Comparison of ENCODE assay signal across 25 cellular contexts in genomic region chr4:17094811-17095210, GRCh38.
DNase-seq lines count a peak whose midpoint lies in the region; ATAC-seq and TF ChIP-seq lines count a peak whose summit lies in the region.
"Had no signal": no experiment of that assay in that cellular context is flagged by ENCODE, and none has a peak within 500 bp of the region (broad histone marks: within the 10 kb centered on the region; RNA-seq: fewer than 3 reads in every experiment).

No MANE protein-coding gene starts in this region.

- TF ChIP-seq CTCF in brain (conservative IDR thresholded peaks at IDR 0.05), result no peak
- TF ChIP-seq CTCF in hepatocyte (IDR thresholded peaks at IDR 0.05; ENCODE audit: poor library complexity), result no peak
- TF ChIP-seq CTCF in smooth muscle cell (IDR thresholded peaks at IDR 0.05; ENCODE audit: borderline replicate concordance, insufficient read depth, poor library complexity, severe bottlenecking), result no peak

- H3K27me3 ChIP-seq in MG63, result no peaks in the 10 kb centered on the region
- H3K27me3 ChIP-seq in hepatocyte, result no peaks in the 10 kb centered on the region
- H3K27me3 ChIP-seq in smooth muscle cell (ENCODE audit: low read depth), result no peaks in the 10 kb centered on the region
- H3K27me3 ChIP-seq: cardiac muscle cell, left lung had no signal

- H3K9me2 ChIP-seq in hepatocyte (replicated peaks; ENCODE audit: insufficient read depth), result no peaks in the 10 kb centered on the region

- no peak for ATAC-seq in HG02973 (IDR thresholded peaks at IDR 0.05; ENCODE audit: unreplicated experiment)
- ATAC-seq: HCT116, left lung had no signal

- no peaks in the 10 kb centered on the region for H3K9me3 ChIP-seq in MG63
- no peaks in the 10 kb centered on the region for H3K9me3 ChIP-seq in hepatocyte (ENCODE audit: low read depth)
- H3K9me3 ChIP-seq in smooth muscle cell (replicated peaks; ENCODE audit: low read depth), result no peaks in the 10 kb centered on the region
- H3K9me3 ChIP-seq: left lung had no signal

- peak overlapping the region; percentile 41 for H3K4me2 ChIP-seq in hepatocyte
- peak overlapping the region; percentile 73 for H3K4me2 ChIP-seq in smooth muscle cell

- peaks cover 26% of the 10 kb centered on the region for H3K4me1 Mint-ChIP-seq in brain
- H3K4me1 Mint-ChIP-seq: activated B cell treated with CpG ODN at 0.5 μM for 24 hours had no signal

- H3K27me3 Mint-ChIP-seq in brain, result no peaks in the 10 kb centered on the region
- H3K27me3 Mint-ChIP-seq: activated B cell treated with CpG ODN at 0.5 μM for 24 hours had no signal

- H3K4me3 Mint-ChIP-seq in brain, result no peak overlapping the region
- H3K4me3 Mint-ChIP-seq: activated B cell treated with CpG ODN at 0.5 μM for 24 hours; activated naive CD4-positive, alpha-beta T cell treated with anti-CD3 and anti-CD28 coated beads for 36 hours; activated T-helper 1 cell treated with anti-CD3 and anti-CD28 coated beads, Interleukin-12 subunit alpha, Interleukin-12 subunit beta, Interleukin-2, Interleukin-4 antibody, amounts not matched to agents 30 ng/mL and 10 ng/mL and 1 ng/mL, durations not matched to agents 14 hours and 24 hours and 36 hours; endodermal cell; type B pancreatic cell had no signal

- no peaks in the 10 kb centered on the region for H3K4me1 ChIP-seq in hepatocyte (ENCODE audit: insufficient read depth)
- H3K4me1 ChIP-seq in smooth muscle cell (ENCODE audit: low read depth), result no peaks in the 10 kb centered on the region
- H3K4me1 ChIP-seq: left lung had no signal

- peak overlapping the region in 4 of 5 experiments; percentile 6 to 59 (median 42) for H3K27ac Mint-ChIP-seq in brain
- H3K27ac Mint-ChIP-seq: activated B cell treated with CpG ODN at 0.5 μM for 24 hours; activated naive CD4-positive, alpha-beta T cell treated with anti-CD3 and anti-CD28 coated beads for 36 hours; activated T-helper 1 cell treated with anti-CD3 and anti-CD28 coated beads, Interleukin-12 subunit alpha, Interleukin-12 subunit beta, Interleukin-2, Interleukin-4 antibody, amounts not matched to agents 30 ng/mL and 10 ng/mL and 1 ng/mL, durations not matched to agents 14 hours and 24 hours and 36 hours; endodermal cell; type B pancreatic cell had no signal

- H3K27ac ChIP-seq in hepatocyte (no peak overlapping the region), smooth muscle cell (ENCODE audit: low read depth) (no peak overlapping the region)
- H3K27ac ChIP-seq: C4-2B, cardiac muscle cell, coronary artery, left lung had no signal

- H3F3A ChIP-seq in smooth muscle cell (ENCODE audit: low read depth), result no peaks in the 10 kb centered on the region

- H4K20me1 ChIP-seq in hepatocyte (ENCODE audit: insufficient read depth, poor library complexity, severe bottlenecking) (no peaks in the 10 kb centered on the region), smooth muscle cell (ENCODE audit: low read depth) (no peaks in the 10 kb centered on the region)

- H3K4me3 ChIP-seq in MG63 (no peak overlapping the region), hepatocyte (no peak overlapping the region), smooth muscle cell (no peak overlapping the region)
- H3K4me3 ChIP-seq: cardiac muscle cell, coronary artery, left lung, skin epidermis had no signal

- H2AFZ ChIP-seq in hepatocyte (no peak overlapping the region), smooth muscle cell (ENCODE audit: low read depth) (peak overlapping the region; percentile 72)

- no peaks in the 10 kb centered on the region for H3K36me3 Mint-ChIP-seq in brain
- H3K36me3 Mint-ChIP-seq: type B pancreatic cell had no signal

- no peak overlapping the region for H3K9ac ChIP-seq in smooth muscle cell (ENCODE audit: low read depth)

- 70% methylated on average over 5 of the region's 5 CpGs for WGBS in hepatocyte (ENCODE audit: low lambda C conversion rate, missing lambda C conversion rate)
- 35% methylated on average over 5 of the region's 5 CpGs for WGBS in smooth muscle cell (ENCODE audit: low lambda C conversion rate)

- H3K9me3 Mint-ChIP-seq in brain, result no peaks in the 10 kb centered on the region
- H3K9me3 Mint-ChIP-seq: activated B cell treated with CpG ODN at 0.5 μM for 24 hours; activated naive CD4-positive, alpha-beta T cell treated with anti-CD3 and anti-CD28 coated beads for 36 hours; activated T-helper 1 cell treated with anti-CD3 and anti-CD28 coated beads, Interleukin-12 subunit alpha, Interleukin-12 subunit beta, Interleukin-2, Interleukin-4 antibody, amounts not matched to agents 30 ng/mL and 10 ng/mL and 1 ng/mL, durations not matched to agents 14 hours and 24 hours and 36 hours; endodermal cell; type B pancreatic cell had no signal

- peak; percentile 38 for DNase-seq in MG63
- DNase-seq in hepatocyte (ENCODE audit: low spot score), result no peak
- no peak for DNase-seq in smooth muscle cell (lab: John Stamatoyannopoulos, UW; ENCODE audit: unreplicated experiment)
- no peak for DNase-seq in NCI-H1694 (lab: John Stamatoyannopoulos, UW)
- no peak for DNase-seq in NCI-H526 (lab: John Stamatoyannopoulos, UW)
- DNase-seq: activated B cell treated with CpG ODN at 0.5 μM for 24 hours; activated CD4-positive, alpha-beta T cell treated with anti-CD3 and anti-CD28 coated beads, Interleukin-2, amount 50 U/mL, for 48 hours; activated CD8-positive, alpha-beta memory T cell treated with anti-CD3 and anti-CD28 coated beads, Interleukin-2, amount 50 U/mL, for 4 hours; activated naive CD4-positive, alpha-beta T cell treated with anti-CD3 and anti-CD28 coated beads for 36 hours; Calu3; endodermal cell; Karpas-422; left lung; NCI-H510A treated with DMSO at 0.1 percent for 48 hours; SIG-M5; stimulated activated CD4-positive, alpha-beta T cell treated with anti-CD3 and anti-CD28 coated beads, Interleukin-1b, Interleukin-23, amount 100 ng/mL, for 48 hours had no signal

- no peaks in the 10 kb centered on the region for H3K79me2 ChIP-seq in hepatocyte
- H3K79me2 ChIP-seq in smooth muscle cell (ENCODE audit: low read depth), result no peaks in the 10 kb centered on the region

- H3K36me3 ChIP-seq in MG63 (no peaks in the 10 kb centered on the region), hepatocyte (replicated peaks; ENCODE audit: insufficient read depth, low read depth) (no peaks in the 10 kb centered on the region), smooth muscle cell (ENCODE audit: low read depth) (no peaks in the 10 kb centered on the region)
- H3K36me3 ChIP-seq: cardiac muscle cell, left lung had no signal
